25 cellular contexts compared by ENCODE assay signal in genomic region chr19:57816652-57817051, GRCh38. TPM values are rescaled to one million over a fixed set of nuclear protein-coding genes. Genes with fewer than 3 reads are reported as not detected.
A peak's percentile ranks its signal among the peaks of the same experiment; 100 is the strongest.
DNase-seq lines count a peak whose midpoint lies in the region; ATAC-seq and TF ChIP-seq lines count a peak whose summit lies in the region.
"Had no signal": no experiment of that assay in that cellular context is flagged by ENCODE, and none has a peak within 500 bp of the region (broad histone marks: within the 10 kb centered on the region; RNA-seq: fewer than 3 reads in every experiment).

No MANE protein-coding gene starts in this region.

- H4K8ac ChIP-seq in trophoblast cell (ENCODE audit: low read depth, low read length) = no peak overlapping the region

- CTCF ChIA-PET in activated CD4-positive, alpha-beta T cell treated with anti-CD3 and anti-CD28 coated beads for 36 hours (lab: Charles Lee) = no interaction called here

- H2BK12ac ChIP-seq in trophoblast cell (ENCODE audit: low read length) = peak overlapping the region; percentile 43

- H4K91ac ChIP-seq in trophoblast cell (ENCODE audit: low read depth, low read length) = peak overlapping the region; percentile 80

- intact Hi-C loops in activated CD4-positive, alpha-beta T cell treated with anti-CD3 and anti-CD28 coated beads for 36 hours (cut with DNase I, micrococcal nuclease) = loop anchor here in 1 of 2 experiments (10.0 kb wide), 1 partner anchor 1502 kb away; the partner anchor contains the start of gene ZSCAN5A

- H3K4me2 ChIP-seq in trophoblast cell (ENCODE audit: low read length) = no peak overlapping the region
- no peak overlapping the region for H3K4me2 ChIP-seq in neural progenitor cell

- H3K4me1 ChIP-seq in trophoblast cell (ENCODE audit: control insufficient read depth in 1 of 2, insufficient read depth in 2 of 2, low read length in 2 of 2) (peaks cover 24 to 34% of the 10 kb centered on the region in 2 experiments), neural progenitor cell (peaks cover 6% of the 10 kb centered on the region)

- peaks cover 5 to 10% of the 10 kb centered on the region in 2 experiments for H3K36me3 ChIP-seq in trophoblast cell (ENCODE audit: control insufficient read depth in 1 of 2, insufficient read depth in 2 of 2, low read length in 2 of 2)
- no peaks in the 10 kb centered on the region for H3K36me3 ChIP-seq in neural progenitor cell
- H3K36me3 ChIP-seq: upper lobe of right lung had no signal

- peak overlapping the region; percentile 47 for H2BK5ac ChIP-seq in trophoblast cell (ENCODE audit: low read depth, low read length, poor library complexity)

- no peaks in the 10 kb centered on the region for H3K9me3 Mint-ChIP-seq in activated CD4-positive, alpha-beta T cell treated with anti-CD3 and anti-CD28 coated beads for 36 hours (ENCODE audit: low read depth)
- no peaks in the 10 kb centered on the region for H3K9me3 Mint-ChIP-seq in neural progenitor cell
- H3K9me3 Mint-ChIP-seq: activated T-cell treated with anti-CD3 and anti-CD28 coated beads, Interleukin-2, amount 50 U/mL, for 72 hours; dendritic cell treated with granulocyte-macrophage colony-stimulating factor and Interleukin-4, amounts not matched to agents 40 ng/mL and 50 ng/mL, for 4 days; stimulated activated effector memory CD8-positive, alpha-beta T cell treated with anti-CD3 and anti-CD28 coated beads, Interleukin-12 subunit alpha, Interleukin-12 subunit beta, amount 100 ng/mL, for 72 hours had no signal

- no peak overlapping the region for H3K14ac ChIP-seq in trophoblast cell (ENCODE audit: low read length)

- no peak for TF ChIP-seq POLR2A in erythroblast (IDR thresholded peaks at IDR 0.05; ENCODE audit: low read length)

- ATAC-seq in activated CD4-positive, alpha-beta T cell treated with anti-CD3 and anti-CD28 coated beads for 36 hours = no peak
- ATAC-seq: activated T-cell treated with anti-CD3 and anti-CD28 coated beads, Interleukin-2, amount 50 U/mL, for 72 hours; GM12878; naive thymus-derived CD4-positive, alpha-beta T cell; stimulated activated effector memory CD8-positive, alpha-beta T cell treated with anti-CD3 and anti-CD28 coated beads, Interleukin-12 subunit alpha, Interleukin-12 subunit beta, amount 100 ng/mL, for 72 hours; upper lobe of right lung had no signal

- peaks cover 29% of the 10 kb centered on the region for H3K36me3 Mint-ChIP-seq in activated CD4-positive, alpha-beta T cell treated with anti-CD3 and anti-CD28 coated beads for 36 hours (ENCODE audit: low read depth)
- H3K36me3 Mint-ChIP-seq in neural progenitor cell = peaks cover 14% of the 10 kb centered on the region

- H3K4me3 Mint-ChIP-seq in activated CD4-positive, alpha-beta T cell treated with anti-CD3 and anti-CD28 coated beads for 36 hours = no peak overlapping the region
- no peak overlapping the region for H3K4me3 Mint-ChIP-seq in neural progenitor cell
- H3K4me3 Mint-ChIP-seq: dendritic cell treated with granulocyte-macrophage colony-stimulating factor and Interleukin-4, amounts not matched to agents 40 ng/mL and 50 ng/mL, for 4 days; stimulated activated effector memory CD8-positive, alpha-beta T cell treated with anti-CD3 and anti-CD28 coated beads, Interleukin-12 subunit alpha, Interleukin-12 subunit beta, amount 100 ng/mL, for 72 hours had no signal

- peak overlapping the region; percentile 51 for H3K27ac Mint-ChIP-seq in activated CD4-positive, alpha-beta T cell treated with anti-CD3 and anti-CD28 coated beads for 36 hours
- H3K27ac Mint-ChIP-seq in neural progenitor cell = no peak overlapping the region
- H3K27ac Mint-ChIP-seq: activated T-cell treated with anti-CD3 and anti-CD28 coated beads, Interleukin-2, amount 50 U/mL, for 72 hours; dendritic cell treated with granulocyte-macrophage colony-stimulating factor and Interleukin-4, amounts not matched to agents 40 ng/mL and 50 ng/mL, for 4 days; stimulated activated effector memory CD8-positive, alpha-beta T cell treated with anti-CD3 and anti-CD28 coated beads, Interleukin-12 subunit alpha, Interleukin-12 subunit beta, amount 100 ng/mL, for 72 hours had no signal

- DNase-seq in activated CD4-positive, alpha-beta T cell treated with anti-CD3 and anti-CD28 coated beads for 36 hours = peak; percentile 17
- DNase-seq in activated CD4-positive, alpha-beta T cell treated with anti-CD3 and anti-CD28 coated beads for 4 hours = no peak
- DNase-seq in OCI-M1 (lab: John Stamatoyannopoulos, UW) (peak; percentile 34), erythroblast (lab: John Stamatoyannopoulos, UW) (peak; percentile 24 to 33), trophoblast cell (peak; percentile 58 to 80), neural progenitor cell (ENCODE audit: low spot score) (no peak)
- no peak for DNase-seq in stimulated activated CD4-positive, alpha-beta T cell treated with anti-CD3 and anti-CD28 coated beads, Interleukin-4, amount 100 ng/mL, for 24 hours
- DNase-seq in stimulated activated naive CD4-positive, alpha-beta T cell treated with Interleukin-2 at 50 U/mL for 16 hours (lab: John Stamatoyannopoulos, UW) = no peak
- DNase-seq: CD4-positive, CD25-positive, alpha-beta regulatory T cell; foreskin fibroblast; head of caudate nucleus; KBM-7; kidney; midbrain; naive thymus-derived CD4-positive, alpha-beta T cell; NCI-H1417; NCI-H2029 treated with DMSO at 0.1 percent for 48 hours; NCI-H524 treated with DMSO at 0.1 percent for 48 hours; upper lobe of right lung had no signal

- H3K4me3 ChIP-seq in trophoblast cell (ENCODE audit: low read depth, low read length) (no peak overlapping the region), neural progenitor cell (no peak overlapping the region)
- H3K4me3 ChIP-seq: esophagus muscularis mucosa, GM12878, SK-N-MC, upper lobe of right lung had no signal

- H3K4me1 Mint-ChIP-seq in activated CD4-positive, alpha-beta T cell treated with anti-CD3 and anti-CD28 coated beads for 36 hours = peaks cover 55% of the 10 kb centered on the region
- H3K4me1 Mint-ChIP-seq in neural progenitor cell = peaks cover 37% of the 10 kb centered on the region

- H3K27me3 ChIP-seq in trophoblast cell (ENCODE audit: insufficient read depth, low read length) (no peaks in the 10 kb centered on the region), neural progenitor cell (no peaks in the 10 kb centered on the region)
- H3K27me3 ChIP-seq: esophagus muscularis mucosa, upper lobe of right lung had no signal

- peak overlapping the region; percentile 69 for H3K18ac ChIP-seq in trophoblast cell (ENCODE audit: low read length)

- peaks cover 19% of the 10 kb centered on the region for H3K79me2 ChIP-seq in trophoblast cell (ENCODE audit: control insufficient read depth, insufficient read depth, low read length, poor library complexity)
- H3K79me2 ChIP-seq in neural progenitor cell (ENCODE audit: low read depth) = peaks cover 47% of the 10 kb centered on the region

- no CpG with 5 or more reads among the region's 7 CpGs for WGBS in trophoblast cell (ENCODE audit: extremely low coverage, insufficient coverage, insufficient read length)

- H4K20me1 ChIP-seq in neural progenitor cell (ENCODE audit: low read depth) = peaks cover 14% of the 10 kb centered on the region

- H3K27me3 Mint-ChIP-seq in activated CD4-positive, alpha-beta T cell treated with anti-CD3 and anti-CD28 coated beads for 36 hours = no peaks in the 10 kb centered on the region
- no peaks in the 10 kb centered on the region for H3K27me3 Mint-ChIP-seq in neural progenitor cell (ENCODE audit: insufficient read depth, low read depth)
- H3K27me3 Mint-ChIP-seq: CD4-positive, CD25-positive, alpha-beta regulatory T cell; dendritic cell treated with granulocyte-macrophage colony-stimulating factor and Interleukin-4, amounts not matched to agents 40 ng/mL and 50 ng/mL, for 4 days; naive thymus-derived CD4-positive, alpha-beta T cell had no signal

- peaks cover 27% of the 10 kb centered on the region for H3K79me1 ChIP-seq in trophoblast cell (ENCODE audit: low read length)

- peak overlapping the region; percentile 50 for H3K4ac ChIP-seq in trophoblast cell (ENCODE audit: low read depth, low read length)

- no peak for TF ChIP-seq CTCF in neural progenitor cell (IDR thresholded peaks at IDR 0.05)

- POLR2A ChIA-PET in activated CD4-positive, alpha-beta T cell treated with anti-CD3 and anti-CD28 coated beads for 36 hours (lab: Charles Lee) = no interaction called here

- no peak overlapping the region for H3K9ac ChIP-seq in trophoblast cell (ENCODE audit: low read length)
- H3K9ac ChIP-seq in neural progenitor cell = no peak overlapping the region

- H3F3A ChIP-seq in neural progenitor cell (ENCODE audit: low read depth) = peaks cover 11% of the 10 kb centered on the region

- no peak overlapping the region for H4K12ac ChIP-seq in trophoblast cell (ENCODE audit: low read depth, low read length)

- no peak overlapping the region for H2AFZ ChIP-seq in trophoblast cell (ENCODE audit: insufficient read depth, low read length, poor library complexity)
- no peak overlapping the region for H2AFZ ChIP-seq in neural progenitor cell (replicated peaks)

- H3K9me3 ChIP-seq in trophoblast cell (ENCODE audit: insufficient read depth, low read depth, low read length) (no peaks in the 10 kb centered on the region), neural progenitor cell (ENCODE audit: low read depth) (no peaks in the 10 kb centered on the region)
- H3K9me3 ChIP-seq: esophagus muscularis mucosa, upper lobe of right lung had no signal

- peak overlapping the region; percentile 57 for H3K27ac ChIP-seq in trophoblast cell (ENCODE audit: low read depth, low read length)
- H3K27ac ChIP-seq in neural progenitor cell = no peak overlapping the region
- H3K27ac ChIP-seq: esophagus muscularis mucosa, SK-N-MC, upper lobe of right lung had no signal

- no peak overlapping the region for H3K23ac ChIP-seq in trophoblast cell (ENCODE audit: low read length)

- peak overlapping the region; percentile 71 for H2AK5ac ChIP-seq in trophoblast cell (ENCODE audit: low read length)

- peak overlapping the region; percentile 43 for H2BK120ac ChIP-seq in trophoblast cell (ENCODE audit: insufficient read depth, low read length, poor library complexity)

RNA-seq across cellular contexts. Expression of gene ZNF552, which starts 1.9 kb away (rescaled TPM):
- 1 to 10 TPM; 5.9 to 6.1 TPM for total RNA-seq in activated CD4-positive, alpha-beta T cell treated with anti-CD3 and anti-CD28 coated beads for 36 hours
- 12.1 and 12.7 TPM in 2 replicates for polyA plus RNA-seq in trophoblast cell (2013)
- total RNA-seq in neural progenitor cell (ENCODE audit: low replicate concordance) = 5.5 and 11.3 TPM in 2 replicates

RNA-seq across cellular contexts. Expression of gene ZNF587B, which starts 13.4 kb away (rescaled TPM):
- total RNA-seq in activated CD4-positive, alpha-beta T cell treated with anti-CD3 and anti-CD28 coated beads for 36 hours = 10 to 100 TPM; 16.8 to 18.2 TPM
- 7.5 and 8.0 TPM in 2 replicates for polyA plus RNA-seq in trophoblast cell (2013)
- 16.4 and 24.7 TPM in 2 replicates for total RNA-seq in neural progenitor cell (ENCODE audit: low replicate concordance)

RNA-seq across cellular contexts. Expression of gene ZNF587, which starts 33.0 kb away (rescaled TPM):
- 10 to 100 TPM; 20.1 to 22.9 TPM for total RNA-seq in activated CD4-positive, alpha-beta T cell treated with anti-CD3 and anti-CD28 coated beads for 36 hours
- polyA plus RNA-seq in trophoblast cell (2013) = 18.5 and 19.9 TPM in 2 replicates
- 30.4 and 48.2 TPM in 2 replicates for total RNA-seq in neural progenitor cell (ENCODE audit: low replicate concordance)

RNA-seq across cellular contexts. Expression of gene ZNF586, which starts 47.2 kb away (rescaled TPM):
- total RNA-seq in activated CD4-positive, alpha-beta T cell treated with anti-CD3 and anti-CD28 coated beads for 36 hours = 10 to 100 TPM; 20.3 to 20.5 TPM
- 4.7 and 4.8 TPM in 2 replicates for polyA plus RNA-seq in trophoblast cell (2013)
- total RNA-seq in neural progenitor cell (ENCODE audit: low replicate concordance) = 19.8 and 21.6 TPM in 2 replicates

Comparison
In these comparisons a context has a peak if more than half of its experiments do, and no peak if none do; other contexts are left out.
1. DNase-seq: peak in activated CD4-positive, alpha-beta T cell treated with anti-CD3 and anti-CD28 coated beads for 36 hours (single experiment), OCI-M1 (single experiment), erythroblast (2 of 2) and trophoblast cell (2 of 2); none in activated CD4-positive, alpha-beta T cell treated with anti-CD3 and anti-CD28 coated beads for 4 hours (0 of 2), stimulated activated CD4-positive, alpha-beta T cell treated with anti-CD3 and anti-CD28 coated beads, Interleukin-4, amount 100 ng/mL, for 24 hours (single experiment), neural progenitor cell (single experiment) and stimulated activated naive CD4-positive, alpha-beta T cell treated with Interleukin-2 at 50 U/mL for 16 hours (single experiment).